ENCODE assay signal across 24 cellular contexts in the genomic region with DNA sequence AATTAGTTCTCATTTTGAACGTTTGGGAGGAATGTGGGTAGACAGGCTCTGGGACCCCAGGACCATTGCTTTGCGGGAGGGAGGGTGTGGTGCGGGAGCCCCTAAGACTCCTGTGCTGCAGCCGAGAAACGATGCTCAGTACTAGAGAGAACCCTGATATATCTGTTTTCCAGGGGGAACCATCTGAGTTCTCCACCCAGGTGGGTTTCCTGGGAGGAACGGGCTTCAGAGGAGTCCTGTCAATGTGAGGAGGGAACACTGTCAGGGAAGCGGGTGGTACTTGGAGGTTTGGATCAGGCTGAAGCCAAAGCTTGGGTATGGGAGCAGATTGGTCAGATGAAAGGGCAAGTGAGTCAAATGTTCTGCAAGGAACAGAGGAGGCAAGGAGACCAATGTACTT.
"Had no signal": no experiment of that assay in that cellular context is flagged by ENCODE, and none has a peak within 500 bp of the region (broad histone marks: within the 10 kb centered on the region; RNA-seq: fewer than 3 reads in every experiment).

No MANE protein-coding gene starts in this region.

- H3K36me3 ChIP-seq: colonic mucosa, esophagus squamous epithelium, gastrocnemius medialis, gastroesophageal sphincter, heart left ventricle, heart right ventricle had no signal

- H3K27me3 ChIP-seq: colonic mucosa, esophagus squamous epithelium, foreskin keratinocyte, gastrocnemius medialis, gastroesophageal sphincter, heart left ventricle, heart right ventricle had no signal

- H3K27ac Mint-ChIP-seq: dendritic cell treated with granulocyte-macrophage colony-stimulating factor and Interleukin-4, amounts not matched to agents 40 ng/mL and 50 ng/mL, for 4 days; effector memory CD8-positive, alpha-beta T cell; endodermal cell had no signal

- H3K4me3 Mint-ChIP-seq: dendritic cell treated with granulocyte-macrophage colony-stimulating factor and Interleukin-4, amounts not matched to agents 40 ng/mL and 50 ng/mL, for 4 days; effector memory CD8-positive, alpha-beta T cell; endodermal cell had no signal

- H3K9me3 ChIP-seq: colonic mucosa, esophagus squamous epithelium, gastrocnemius medialis, gastroesophageal sphincter, heart left ventricle, heart right ventricle had no signal

- H3K9me3 Mint-ChIP-seq: dendritic cell treated with granulocyte-macrophage colony-stimulating factor and Interleukin-4, amounts not matched to agents 40 ng/mL and 50 ng/mL, for 4 days; effector memory CD8-positive, alpha-beta T cell; endodermal cell had no signal

- H3K4me3 ChIP-seq: colonic mucosa, coronary artery, dorsolateral prefrontal cortex, esophagus squamous epithelium, gastrocnemius medialis, gastroesophageal sphincter, heart left ventricle, heart right ventricle had no signal

- ATAC-seq: effector memory CD8-positive, alpha-beta T cell; esophagus mucosa; foreskin keratinocyte; gastrocnemius medialis; gastroesophageal sphincter; heart left ventricle; heart right ventricle had no signal

- DNase-seq: colonic mucosa; cortex of kidney; dermis blood vessel endothelial cell; dorsolateral prefrontal cortex; effector CD4-positive, alpha-beta T cell; effector CD8-positive, alpha-beta T cell; effector memory CD4-positive, alpha-beta T cell; effector memory CD8-positive, alpha-beta T cell; endodermal cell; erythroblast; esophagus squamous epithelium; foreskin fibroblast; foreskin keratinocyte; foreskin melanocyte; gastrocnemius medialis; glutamatergic neuron; head of caudate nucleus; heart left ventricle; heart right ventricle had no signal

- H3K27ac ChIP-seq: colonic mucosa, coronary artery, dorsolateral prefrontal cortex, epithelial cell of prostate, esophagus squamous epithelium, foreskin keratinocyte, gastrocnemius medialis, gastroesophageal sphincter, heart left ventricle, heart right ventricle had no signal

- H3K4me1 Mint-ChIP-seq: endodermal cell had no signal

- H3K4me1 ChIP-seq: colonic mucosa, esophagus squamous epithelium, foreskin keratinocyte, gastrocnemius medialis, heart left ventricle, heart right ventricle had no signal
